In genomic region chr12:45546545-45546944, GRCh38 we compare ENCODE assay signal across 17 cellular contexts.
DNase-seq lines count a peak whose midpoint lies in the region; ATAC-seq, FAIRE-seq and TF ChIP-seq lines count a peak whose summit lies in the region.
"Had no signal": no experiment of that assay in that cellular context is flagged by ENCODE, and none has a peak within 500 bp of the region (broad histone marks: within the 10 kb centered on the region; RNA-seq: fewer than 3 reads in every experiment).

No MANE protein-coding gene starts in this region.

- FAIRE-seq in A549 (lab: Jason Lieb, UNC), result no peak
- FAIRE-seq: D721Med, GM12892, GM18507 had no signal

- no peaks in the 10 kb centered on the region for H3K79me1 ChIP-seq in trophoblast cell (ENCODE audit: low read length)

- no peaks in the 10 kb centered on the region for H3K9me2 ChIP-seq in MM.1S (replicated peaks; ENCODE audit: insufficient read depth, low read length)

- H3K9me3 ChIP-seq in A549 (no peaks in the 10 kb centered on the region), MM.1S (replicated peaks; ENCODE audit: insufficient read depth, low read length) (no peaks in the 10 kb centered on the region), trophoblast cell (ENCODE audit: insufficient read depth, low read depth, low read length) (no peaks in the 10 kb centered on the region)
- H3K9me3 ChIP-seq: BLaER1 treated with 17β-estradiol and CSF1 and Interleukin-3, amounts not matched to agents 10 nM and 100 nM; HAP-1 had no signal

- no peaks in the 10 kb centered on the region for H3K9me3 Mint-ChIP-seq in naive thymus-derived CD8-positive, alpha-beta T cell
- H3K9me3 Mint-ChIP-seq: CD8-positive, alpha-beta T cell had no signal

- no peak overlapping the region for H3K23ac ChIP-seq in trophoblast cell (ENCODE audit: low read length)

- H4K20me1 ChIP-seq in MM.1S (ENCODE audit: insufficient read depth, low read length), result no peaks in the 10 kb centered on the region
- H4K20me1 ChIP-seq: BLaER1 treated with 17β-estradiol and CSF1 and Interleukin-3, amounts not matched to agents 10 nM and 100 nM had no signal

- intact Hi-C loops in Right ventricle myocardium superior (cut with DNase I), result loop anchor here (10.0 kb wide), 1 partner anchor 188 kb away; no protein-coding TSS in a partner anchor

- no peak for TF ChIP-seq RAD21 in A549 (conservative IDR thresholded peaks at IDR 0.05 in 1 of 2, IDR thresholded peaks at IDR 0.05 in 1 of 2)

- 52% methylated on average over 2 of the region's 2 CpGs for WGBS in A549 (ENCODE audit: missing lambda C conversion rate)
- WGBS in trophoblast cell (ENCODE audit: extremely low coverage, insufficient coverage, insufficient read length), result no CpG with 5 or more reads among the region's 2 CpGs

- DNase-seq in A549 (ENCODE audit: low read depth in 1 of 2, low spot score in 1 of 2), result no peak
- DNase-seq in MM.1S, result peak; percentile 60
- peak; percentile 10 for DNase-seq in UCSD-AML1 (lab: John Stamatoyannopoulos, UW; ENCODE audit: unreplicated experiment)
- no peak for DNase-seq in trophoblast cell
- DNase-seq in Right ventricle myocardium superior, result no peak
- DNase-seq in naive thymus-derived CD8-positive, alpha-beta T cell, result no peak
- DNase-seq in NCI-H1092 (lab: John Stamatoyannopoulos, UW), result no peak
- DNase-seq: 8988T; CD8-positive, alpha-beta T cell; GDM1; GM23248 had no signal

- H3K18ac ChIP-seq in trophoblast cell (ENCODE audit: low read length), result no peak overlapping the region

- ATAC-seq in A549, result no peak
- no peak for ATAC-seq in Right ventricle myocardium superior (ENCODE audit: poor library complexity)
- ATAC-seq in naive thymus-derived CD8-positive, alpha-beta T cell, result no peak
- ATAC-seq: CD8-positive, alpha-beta T cell had no signal

- peaks cover 0 to 9% (median 2%) of the 10 kb centered on the region in 5 donors for H3K27me3 Mint-ChIP-seq in naive thymus-derived CD8-positive, alpha-beta T cell
- H3K27me3 Mint-ChIP-seq: B cell had no signal

- no peak overlapping the region for H3K27ac ChIP-seq in A549
- no peak overlapping the region; the same call in 1 of the 2 replicates for H3K27ac ChIP-seq in MM.1S (ENCODE audit: low read length)
- no peak overlapping the region for H3K27ac ChIP-seq in trophoblast cell (ENCODE audit: low read depth, low read length)
- H3K27ac ChIP-seq: BLaER1 treated with 17β-estradiol and CSF1 and Interleukin-3, amounts not matched to agents 10 nM and 100 nM; GM23248 had no signal

- no peaks in the 10 kb centered on the region for H3F3A ChIP-seq in MM.1S (ENCODE audit: insufficient read depth, low read length)

- no peak overlapping the region for H3K4ac ChIP-seq in trophoblast cell (ENCODE audit: low read depth, low read length)

- H3K9ac ChIP-seq in MM.1S (ENCODE audit: low read length), result no peak overlapping the region
- H3K9ac ChIP-seq in trophoblast cell (ENCODE audit: low read length), result no peak overlapping the region
- H3K9ac ChIP-seq: BLaER1 treated with 17β-estradiol and CSF1 and Interleukin-3, amounts not matched to agents 10 nM and 100 nM; GM23248 had no signal

- H3K14ac ChIP-seq in trophoblast cell (ENCODE audit: low read length), result no peak overlapping the region

- H3K4me3 ChIP-seq in A549 (no peak overlapping the region), MM.1S (ENCODE audit: low read length) (no peak overlapping the region), trophoblast cell (ENCODE audit: low read depth, low read length) (no peak overlapping the region)
- H3K4me3 ChIP-seq: BLaER1 treated with 17β-estradiol and CSF1 and Interleukin-3, amounts not matched to agents 10 nM and 100 nM; GM23248; HAP-1 had no signal

- POLR2A ChIA-PET in A549 (lab: Yijun Ruan, JAX), result no interaction called here
- POLR2A ChIA-PET in naive thymus-derived CD8-positive, alpha-beta T cell (lab: Charles Lee), result no interaction called here

- no peak overlapping the region for H2BK12ac ChIP-seq in trophoblast cell (ENCODE audit: low read length)

- TF ChIP-seq CTCF in A549 (IDR thresholded peaks at IDR 0.05) (no peak), MM.1S (IDR thresholded peaks at IDR 0.05; ENCODE audit: low read length) (no peak)

- no peaks in the 10 kb centered on the region for H3K36me3 ChIP-seq in MM.1S (replicated peaks; ENCODE audit: insufficient read depth, low read length)
- no peaks in the 10 kb centered on the region for H3K36me3 ChIP-seq in trophoblast cell (ENCODE audit: control insufficient read depth in 1 of 2, insufficient read depth in 2 of 2, low read length in 2 of 2)
- H3K36me3 ChIP-seq: BLaER1 treated with 17β-estradiol and CSF1 and Interleukin-3, amounts not matched to agents 10 nM and 100 nM; HAP-1 had no signal

- no peak overlapping the region for H2BK5ac ChIP-seq in trophoblast cell (ENCODE audit: low read depth, low read length, poor library complexity)

- no peak overlapping the region for H2BK120ac ChIP-seq in trophoblast cell (ENCODE audit: insufficient read depth, low read length, poor library complexity)

- H3K79me2 ChIP-seq in MM.1S (ENCODE audit: low read length) (no peaks in the 10 kb centered on the region), trophoblast cell (ENCODE audit: control insufficient read depth, insufficient read depth, low read length, poor library complexity) (no peaks in the 10 kb centered on the region)

- H2AFZ ChIP-seq in MM.1S (ENCODE audit: low read length), result no peak overlapping the region
- no peak overlapping the region for H2AFZ ChIP-seq in trophoblast cell (ENCODE audit: insufficient read depth, low read length, poor library complexity)
- H2AFZ ChIP-seq: GM23248 had no signal

- no peak overlapping the region for H4K91ac ChIP-seq in trophoblast cell (ENCODE audit: low read depth, low read length)

- H3K4me1 Mint-ChIP-seq in naive thymus-derived CD8-positive, alpha-beta T cell, result no peaks in the 10 kb centered on the region

- no peak for TF ChIP-seq EP300 in A549 (IDR thresholded peaks at IDR 0.05)

- no peaks in the 10 kb centered on the region for H3K36me3 Mint-ChIP-seq in naive thymus-derived CD8-positive, alpha-beta T cell
- H3K36me3 Mint-ChIP-seq: CD8-positive, alpha-beta T cell had no signal

- CTCF ChIA-PET in A549 (lab: Yijun Ruan, JAX), result interaction anchor here (0.7 to 1.7 kb wide), 3 partner anchors 11 to 353 kb away, joined by 3 to 8 read pairs (median 6); no protein-coding TSS in a partner anchor

- H2AK5ac ChIP-seq in trophoblast cell (ENCODE audit: low read length), result no peak overlapping the region

- peak overlapping the region; percentile 56 for H4K12ac ChIP-seq in trophoblast cell (ENCODE audit: low read depth, low read length)

- H3K27ac Mint-ChIP-seq in naive thymus-derived CD8-positive, alpha-beta T cell, result no peak overlapping the region
- H3K27ac Mint-ChIP-seq: B cell; CD8-positive, alpha-beta T cell had no signal

- no peak for TF ChIP-seq POLR2A in A549 (IDR thresholded peaks at IDR 0.05; ENCODE audit: low read length)

- H3K4me2 ChIP-seq in A549 (no peak overlapping the region), MM.1S (ENCODE audit: low read depth, low read length) (peak overlapping the region; percentile 26; the same call in 1 of the 2 replicates), trophoblast cell (ENCODE audit: low read length) (no peak overlapping the region)
- H3K4me2 ChIP-seq: BLaER1 treated with 17β-estradiol and CSF1 and Interleukin-3, amounts not matched to agents 10 nM and 100 nM had no signal

- H3K27me3 ChIP-seq in MM.1S (replicated peaks; ENCODE audit: insufficient read depth, low read length), result no peaks in the 10 kb centered on the region
- no peaks in the 10 kb centered on the region for H3K27me3 ChIP-seq in trophoblast cell (ENCODE audit: insufficient read depth, low read length)
- H3K27me3 ChIP-seq: BLaER1 treated with 17β-estradiol and CSF1 and Interleukin-3, amounts not matched to agents 10 nM and 100 nM had no signal

- H3K4me1 ChIP-seq in A549 (no peaks in the 10 kb centered on the region), MM.1S (ENCODE audit: low read length) (peaks cover 11% of the 10 kb centered on the region), trophoblast cell (ENCODE audit: control insufficient read depth in 1 of 2, insufficient read depth in 2 of 2, low read length in 2 of 2) (no peaks in the 10 kb centered on the region)
- H3K4me1 ChIP-seq: BLaER1 treated with 17β-estradiol and CSF1 and Interleukin-3, amounts not matched to agents 10 nM and 100 nM; HAP-1 had no signal

- H3K4me3 Mint-ChIP-seq in naive thymus-derived CD8-positive, alpha-beta T cell, result no peak overlapping the region
- H3K4me3 Mint-ChIP-seq: B cell; CD8-positive, alpha-beta T cell had no signal

- no peak overlapping the region for H4K8ac ChIP-seq in trophoblast cell (ENCODE audit: low read depth, low read length)

TF ChIP-seq in A549, 52 proteins besides CTCF, POLR2A, EP300 and RAD21:
- TF ChIP-seq FOXS1 (CRISPR knock-in tag; IDR thresholded peaks at IDR 0.05), result no peak
- no peak for TF ChIP-seq HOXB5 (CRISPR knock-in tag; IDR thresholded peaks at IDR 0.05)
- TF ChIP-seq MAFK (IDR thresholded peaks at IDR 0.05; ENCODE audit: partially characterized antibody), result peak; percentile 77
- TF ChIP-seq CBX8 (IDR thresholded peaks at IDR 0.05), result no peak
- TF ChIP-seq POLR2AphosphoS2 (conservative IDR thresholded peaks at IDR 0.05; ENCODE audit: low read length), result no peak
- TF ChIP-seq JUNB (IDR thresholded peaks at IDR 0.05), result no peak
- TF ChIP-seq RARB (CRISPR knock-in tag; IDR thresholded peaks at IDR 0.05), result no peak
- no peak for TF ChIP-seq ZFP36 (IDR thresholded peaks at IDR 0.05; ENCODE audit: borderline replicate concordance, partially characterized antibody)
- no peak for TF ChIP-seq ZC3H11A (IDR thresholded peaks at IDR 0.05)
TF ChIP-seq in A549: peak in this region for 1.

Comparison
In these comparisons a context has a peak if more than half of its experiments do, and no peak if none do; other contexts are left out.
1. DNase-seq: peak in MM.1S (single experiment) and UCSD-AML1 (single experiment); none in A549 (0 of 2), trophoblast cell (0 of 2), Right ventricle myocardium superior (single experiment), naive thymus-derived CD8-positive, alpha-beta T cell (0 of 10) and NCI-H1092 (single experiment).